2 cellular contexts compared by ENCODE assay signal in the genomic region with DNA sequence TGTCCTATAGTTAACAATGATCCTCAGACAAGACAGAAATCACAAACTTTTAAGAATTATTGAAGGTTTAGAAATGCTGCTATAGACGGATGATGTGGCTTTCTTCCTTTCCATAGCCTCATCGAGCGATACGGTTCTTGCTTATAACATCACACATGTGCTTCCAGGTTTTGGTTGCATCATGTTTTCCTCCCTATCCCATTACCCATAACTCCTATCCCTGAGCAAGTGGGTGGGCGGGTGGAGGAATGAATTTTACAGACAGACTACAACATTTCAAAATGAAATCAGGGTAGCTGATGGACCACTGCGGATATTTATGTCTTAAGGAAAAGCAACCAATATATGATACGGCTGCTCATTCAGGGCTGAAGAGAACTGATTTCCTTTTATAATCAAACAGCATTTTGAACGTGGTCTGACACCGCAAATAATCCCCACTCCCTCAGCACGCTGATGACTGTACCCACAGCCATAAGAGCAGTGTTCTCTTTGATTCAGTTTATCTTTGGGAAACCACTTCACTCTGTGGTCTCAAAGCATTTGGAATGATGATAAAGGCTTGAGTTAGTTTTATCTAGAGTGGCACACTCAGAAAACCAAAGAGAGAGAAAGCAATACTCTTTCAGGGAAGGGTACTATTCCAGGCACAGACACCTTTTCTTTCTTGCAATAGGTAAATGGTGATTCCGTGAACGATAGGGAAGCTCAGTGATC.
TF ChIP-seq lines count a peak whose summit lies in the region.

No MANE protein-coding gene starts in this region.

TF ChIP-seq in GM23338, 12 proteins besides CTCF, POLR2A, EP300 and RAD21:
- TF ChIP-seq EZH2phosphoT487 (IDR thresholded peaks at IDR 0.05; ENCODE audit: unreplicated experiment) (no peak), POLR2AphosphoS5 (IDR thresholded peaks at IDR 0.05; ENCODE audit: low read depth) (no peak)
TF ChIP-seq in GM23338: peak in this region for 0.

TF ChIP-seq in H1, 55 proteins besides CTCF, POLR2A, EP300 and RAD21:
- no peak for TF ChIP-seq GABPA (IDR thresholded peaks at IDR 0.05; ENCODE audit: borderline replicate concordance, insufficient read depth, low read length)
- no peak for TF ChIP-seq KDM5A (IDR thresholded peaks at IDR 0.05; ENCODE audit: low read length)
- TF ChIP-seq YY1 (IDR thresholded peaks at IDR 0.05; ENCODE audit: low read depth, low read length): no peak
- TF ChIP-seq, protein P1, sequence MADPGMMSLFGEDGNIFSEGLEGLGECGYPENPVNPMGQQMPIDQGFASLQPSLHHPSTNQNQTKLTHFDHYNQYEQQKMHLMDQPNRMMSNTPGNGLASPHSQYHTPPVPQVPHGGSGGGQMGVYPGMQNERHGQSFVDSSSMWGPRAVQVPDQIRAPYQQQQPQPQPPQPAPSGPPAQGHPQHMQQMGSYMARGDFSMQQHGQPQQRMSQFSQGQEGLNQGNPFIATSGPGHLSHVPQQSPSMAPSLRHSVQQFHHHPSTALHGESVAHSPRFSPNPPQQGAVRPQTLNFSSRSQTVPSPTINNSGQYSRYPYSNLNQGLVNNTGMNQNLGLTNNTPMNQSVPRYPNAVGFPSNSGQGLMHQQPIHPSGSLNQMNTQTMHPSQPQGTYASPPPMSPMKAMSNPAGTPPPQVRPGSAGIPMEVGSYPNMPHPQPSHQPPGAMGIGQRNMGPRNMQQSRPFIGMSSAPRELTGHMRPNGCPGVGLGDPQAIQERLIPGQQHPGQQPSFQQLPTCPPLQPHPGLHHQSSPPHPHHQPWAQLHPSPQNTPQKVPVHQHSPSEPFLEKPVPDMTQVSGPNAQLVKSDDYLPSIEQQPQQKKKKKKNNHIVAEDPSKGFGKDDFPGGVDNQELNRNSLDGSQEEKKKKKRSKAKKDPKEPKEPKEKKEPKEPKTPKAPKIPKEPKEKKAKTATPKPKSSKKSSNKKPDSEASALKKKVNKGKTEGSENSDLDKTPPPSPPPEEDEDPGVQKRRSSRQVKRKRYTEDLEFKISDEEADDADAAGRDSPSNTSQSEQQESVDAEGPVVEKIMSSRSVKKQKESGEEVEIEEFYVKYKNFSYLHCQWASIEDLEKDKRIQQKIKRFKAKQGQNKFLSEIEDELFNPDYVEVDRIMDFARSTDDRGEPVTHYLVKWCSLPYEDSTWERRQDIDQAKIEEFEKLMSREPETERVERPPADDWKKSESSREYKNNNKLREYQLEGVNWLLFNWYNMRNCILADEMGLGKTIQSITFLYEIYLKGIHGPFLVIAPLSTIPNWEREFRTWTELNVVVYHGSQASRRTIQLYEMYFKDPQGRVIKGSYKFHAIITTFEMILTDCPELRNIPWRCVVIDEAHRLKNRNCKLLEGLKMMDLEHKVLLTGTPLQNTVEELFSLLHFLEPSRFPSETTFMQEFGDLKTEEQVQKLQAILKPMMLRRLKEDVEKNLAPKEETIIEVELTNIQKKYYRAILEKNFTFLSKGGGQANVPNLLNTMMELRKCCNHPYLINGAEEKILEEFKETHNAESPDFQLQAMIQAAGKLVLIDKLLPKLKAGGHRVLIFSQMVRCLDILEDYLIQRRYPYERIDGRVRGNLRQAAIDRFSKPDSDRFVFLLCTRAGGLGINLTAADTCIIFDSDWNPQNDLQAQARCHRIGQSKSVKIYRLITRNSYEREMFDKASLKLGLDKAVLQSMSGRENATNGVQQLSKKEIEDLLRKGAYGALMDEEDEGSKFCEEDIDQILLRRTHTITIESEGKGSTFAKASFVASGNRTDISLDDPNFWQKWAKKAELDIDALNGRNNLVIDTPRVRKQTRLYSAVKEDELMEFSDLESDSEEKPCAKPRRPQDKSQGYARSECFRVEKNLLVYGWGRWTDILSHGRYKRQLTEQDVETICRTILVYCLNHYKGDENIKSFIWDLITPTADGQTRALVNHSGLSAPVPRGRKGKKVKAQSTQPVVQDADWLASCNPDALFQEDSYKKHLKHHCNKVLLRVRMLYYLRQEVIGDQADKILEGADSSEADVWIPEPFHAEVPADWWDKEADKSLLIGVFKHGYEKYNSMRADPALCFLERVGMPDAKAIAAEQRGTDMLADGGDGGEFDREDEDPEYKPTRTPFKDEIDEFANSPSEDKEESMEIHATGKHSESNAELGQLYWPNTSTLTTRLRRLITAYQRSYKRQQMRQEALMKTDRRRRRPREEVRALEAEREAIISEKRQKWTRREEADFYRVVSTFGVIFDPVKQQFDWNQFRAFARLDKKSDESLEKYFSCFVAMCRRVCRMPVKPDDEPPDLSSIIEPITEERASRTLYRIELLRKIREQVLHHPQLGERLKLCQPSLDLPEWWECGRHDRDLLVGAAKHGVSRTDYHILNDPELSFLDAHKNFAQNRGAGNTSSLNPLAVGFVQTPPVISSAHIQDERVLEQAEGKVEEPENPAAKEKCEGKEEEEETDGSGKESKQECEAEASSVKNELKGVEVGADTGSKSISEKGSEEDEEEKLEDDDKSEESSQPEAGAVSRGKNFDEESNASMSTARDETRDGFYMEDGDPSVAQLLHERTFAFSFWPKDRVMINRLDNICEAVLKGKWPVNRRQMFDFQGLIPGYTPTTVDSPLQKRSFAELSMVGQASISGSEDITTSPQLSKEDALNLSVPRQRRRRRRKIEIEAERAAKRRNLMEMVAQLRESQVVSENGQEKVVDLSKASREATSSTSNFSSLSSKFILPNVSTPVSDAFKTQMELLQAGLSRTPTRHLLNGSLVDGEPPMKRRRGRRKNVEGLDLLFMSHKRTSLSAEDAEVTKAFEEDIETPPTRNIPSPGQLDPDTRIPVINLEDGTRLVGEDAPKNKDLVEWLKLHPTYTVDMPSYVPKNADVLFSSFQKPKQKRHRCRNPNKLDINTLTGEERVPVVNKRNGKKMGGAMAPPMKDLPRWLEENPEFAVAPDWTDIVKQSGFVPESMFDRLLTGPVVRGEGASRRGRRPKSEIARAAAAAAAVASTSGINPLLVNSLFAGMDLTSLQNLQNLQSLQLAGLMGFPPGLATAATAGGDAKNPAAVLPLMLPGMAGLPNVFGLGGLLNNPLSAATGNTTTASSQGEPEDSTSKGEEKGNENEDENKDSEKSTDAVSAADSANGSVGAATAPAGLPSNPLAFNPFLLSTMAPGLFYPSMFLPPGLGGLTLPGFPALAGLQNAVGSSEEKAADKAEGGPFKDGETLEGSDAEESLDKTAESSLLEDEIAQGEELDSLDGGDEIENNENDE (IDR thresholded peaks at IDR 0.05; ENCODE audit: insufficient replicate concordance, low read length): no peak
- no peak for TF ChIP-seq CEBPB (IDR thresholded peaks at IDR 0.05; ENCODE audit: low read depth, low read length)
- no peak for TF ChIP-seq BRCA1 (IDR thresholded peaks at IDR 0.05; ENCODE audit: low read depth, low read length)
- TF ChIP-seq, protein P2, sequence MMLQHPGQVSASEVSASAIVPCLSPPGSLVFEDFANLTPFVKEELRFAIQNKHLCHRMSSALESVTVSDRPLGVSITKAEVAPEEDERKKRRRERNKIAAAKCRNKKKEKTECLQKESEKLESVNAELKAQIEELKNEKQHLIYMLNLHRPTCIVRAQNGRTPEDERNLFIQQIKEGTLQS (IDR thresholded peaks at IDR 0.05; ENCODE audit: insufficient read depth, low read depth, low read length): no peak
- no peak for TF ChIP-seq SRF (IDR thresholded peaks at IDR 0.05; ENCODE audit: low read depth, low read length)
- TF ChIP-seq RFX5 (IDR thresholded peaks at IDR 0.05; ENCODE audit: borderline replicate concordance, low read depth, low read length): no peak
- TF ChIP-seq SAP30 (IDR thresholded peaks at IDR 0.05; ENCODE audit: insufficient read depth, insufficient replicate concordance, low read length): no peak
- no peak for TF ChIP-seq TAF7 (optimal IDR thresholded peaks at IDR 0.05; ENCODE audit: borderline replicate concordance, low read depth, low read length)
- no peak for TF ChIP-seq KDM4A (IDR thresholded peaks at IDR 0.05; ENCODE audit: low read depth, low read length, severe bottlenecking)
- TF ChIP-seq PHF8 (conservative IDR thresholded peaks at IDR 0.05; ENCODE audit: low read depth, low read length): no peak
- no peak for TF ChIP-seq TEAD4 (IDR thresholded peaks at IDR 0.05; ENCODE audit: low read depth, low read length)
- TF ChIP-seq, protein P3, sequence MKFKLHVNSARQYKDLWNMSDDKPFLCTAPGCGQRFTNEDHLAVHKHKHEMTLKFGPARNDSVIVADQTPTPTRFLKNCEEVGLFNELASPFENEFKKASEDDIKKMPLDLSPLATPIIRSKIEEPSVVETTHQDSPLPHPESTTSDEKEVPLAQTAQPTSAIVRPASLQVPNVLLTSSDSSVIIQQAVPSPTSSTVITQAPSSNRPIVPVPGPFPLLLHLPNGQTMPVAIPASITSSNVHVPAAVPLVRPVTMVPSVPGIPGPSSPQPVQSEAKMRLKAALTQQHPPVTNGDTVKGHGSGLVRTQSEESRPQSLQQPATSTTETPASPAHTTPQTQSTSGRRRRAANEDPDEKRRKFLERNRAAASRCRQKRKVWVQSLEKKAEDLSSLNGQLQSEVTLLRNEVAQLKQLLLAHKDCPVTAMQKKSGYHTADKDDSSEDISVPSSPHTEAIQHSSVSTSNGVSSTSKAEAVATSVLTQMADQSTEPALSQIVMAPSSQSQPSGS (IDR thresholded peaks at IDR 0.05; ENCODE audit: low read length): no peak
